In the genomic region with DNA sequence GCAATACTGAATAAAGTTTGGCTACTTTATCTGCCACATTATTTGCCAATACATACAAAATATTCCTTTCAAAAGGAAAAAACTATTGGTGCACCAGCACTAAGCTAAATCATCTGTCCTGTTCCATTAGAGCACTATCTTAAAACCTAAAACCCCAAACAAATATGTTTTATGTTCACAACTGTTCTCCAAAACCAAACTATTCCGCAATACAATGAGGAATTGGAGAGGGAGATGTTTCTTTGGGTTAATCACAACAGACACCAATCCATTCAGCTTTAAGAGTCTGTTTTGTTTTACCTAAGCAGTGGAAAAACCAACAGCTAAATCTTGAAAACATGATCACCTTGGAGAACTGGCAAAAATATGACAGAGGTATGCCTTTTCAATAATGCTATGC, we compare ENCODE assay signal across 14 cellular contexts.
DNase-seq lines count a peak whose midpoint lies in the region; ATAC-seq and TF ChIP-seq lines count a peak whose summit lies in the region.
"Had no signal": no experiment of that assay in that cellular context is flagged by ENCODE, and none has a peak within 500 bp of the region (broad histone marks: within the 10 kb centered on the region; RNA-seq: fewer than 3 reads in every experiment).

No MANE protein-coding gene starts in this region.

- DNase-seq in natural killer cell, result no peak
- no peak for DNase-seq in natural killer cell treated with Interleukin-12 subunit alpha and Interleukin-12 subunit beta and Interleukin-15 and Interleukin-18, amount 100 ng/mL, for 72 hours (ENCODE audit: low spot score)
- DNase-seq in amniotic epithelial cell (ENCODE audit: low read depth), result peak; percentile 54
- no peak for DNase-seq in neural progenitor cell (ENCODE audit: low spot score)
- no peak for DNase-seq in activated T-cell treated with anti-CD3 and anti-CD28 coated beads for 4 hours
- DNase-seq in NOMO-1 treated with DMSO at 0.1 percent for 48 hours (lab: John Stamatoyannopoulos, UW; ENCODE audit: unreplicated experiment), result no peak
- DNase-seq in kidney tubule cell (ENCODE audit: low spot score), result no peak
- DNase-seq: 8988T; CD4-positive, CD25-positive, alpha-beta regulatory T cell; DMS79; H7 had no signal

- H3K9me3 ChIP-seq in neural progenitor cell (ENCODE audit: low read depth), result no peaks in the 10 kb centered on the region

- H3K4me3 ChIP-seq in neural progenitor cell, result no peak overlapping the region
- H3K4me3 ChIP-seq: BLaER1 treated with 17β-estradiol and CSF1 and Interleukin-3, amounts not matched to agents 10 nM and 100 nM; GM12878; GM23338 had no signal

- no peak overlapping the region for H2AFZ ChIP-seq in neural progenitor cell (replicated peaks)
- H2AFZ ChIP-seq: GM23338 had no signal

- H3K27ac ChIP-seq in neural progenitor cell, result no peak overlapping the region
- H3K27ac ChIP-seq: BLaER1 treated with 17β-estradiol and CSF1 and Interleukin-3, amounts not matched to agents 10 nM and 100 nM had no signal

- no peak overlapping the region for H3K9ac ChIP-seq in neural progenitor cell
- H3K9ac ChIP-seq: BLaER1 treated with 17β-estradiol and CSF1 and Interleukin-3, amounts not matched to agents 10 nM and 100 nM had no signal

- H3K36me3 Mint-ChIP-seq in natural killer cell (peaks cover 27% of the 10 kb centered on the region), neural progenitor cell (peaks cover 55% of the 10 kb centered on the region)
- H3K36me3 Mint-ChIP-seq in natural killer cell treated with Interleukin-12 subunit alpha and Interleukin-12 subunit beta and Interleukin-15 and Interleukin-18, amount 100 ng/mL, for 72 hours, result peaks cover 44% of the 10 kb centered on the region

- H3K27me3 Mint-ChIP-seq in natural killer cell (ENCODE audit: low read depth in 2 of 2) (no peaks in the 10 kb centered on the region), neural progenitor cell (ENCODE audit: insufficient read depth, low read depth) (peaks cover 2% of the 10 kb centered on the region)
- no peaks in the 10 kb centered on the region for H3K27me3 Mint-ChIP-seq in natural killer cell treated with Interleukin-12 subunit alpha and Interleukin-12 subunit beta and Interleukin-15 and Interleukin-18, amount 100 ng/mL, for 72 hours
- H3K27me3 Mint-ChIP-seq: CD4-positive, CD25-positive, alpha-beta regulatory T cell had no signal

- peak overlapping the region; percentile 1 for H3K4me2 ChIP-seq in neural progenitor cell
- H3K4me2 ChIP-seq: BLaER1 treated with 17β-estradiol and CSF1 and Interleukin-3, amounts not matched to agents 10 nM and 100 nM; GM23338 had no signal

- peaks cover 11% of the 10 kb centered on the region for H3K4me1 ChIP-seq in neural progenitor cell

- no peak for TF ChIP-seq CTCF in natural killer cell (IDR thresholded peaks at IDR 0.05)
- no peak for TF ChIP-seq CTCF in neural progenitor cell (IDR thresholded peaks at IDR 0.05)

- H3K27me3 ChIP-seq in neural progenitor cell, result no peaks in the 10 kb centered on the region
- H3K27me3 ChIP-seq: BLaER1 treated with 17β-estradiol and CSF1 and Interleukin-3, amounts not matched to agents 10 nM and 100 nM had no signal

- peak overlapping the region; percentile 10 to 62 for H3K27ac Mint-ChIP-seq in natural killer cell
- H3K27ac Mint-ChIP-seq in natural killer cell treated with Interleukin-12 subunit alpha and Interleukin-12 subunit beta and Interleukin-15 and Interleukin-18, amount 100 ng/mL, for 72 hours, result no peak overlapping the region
- no peak overlapping the region for H3K27ac Mint-ChIP-seq in neural progenitor cell

- H3K9me3 Mint-ChIP-seq in natural killer cell, result peaks cover 0 to 2% of the 10 kb centered on the region in 2 donors
- no peaks in the 10 kb centered on the region for H3K9me3 Mint-ChIP-seq in natural killer cell treated with Interleukin-12 subunit alpha and Interleukin-12 subunit beta and Interleukin-15 and Interleukin-18, amount 100 ng/mL, for 72 hours
- no peaks in the 10 kb centered on the region for H3K9me3 Mint-ChIP-seq in neural progenitor cell
- H3K9me3 Mint-ChIP-seq: GM23338 had no signal

- H4K20me1 ChIP-seq in neural progenitor cell (ENCODE audit: low read depth), result peaks cover 44% of the 10 kb centered on the region

- H3K36me3 ChIP-seq in neural progenitor cell, result peaks cover 23% of the 10 kb centered on the region

- H3K4me1 Mint-ChIP-seq in natural killer cell (peaks cover 58 to 59% of the 10 kb centered on the region in 2 donors), neural progenitor cell (no peaks in the 10 kb centered on the region)
- peaks cover 22 to 31% of the 10 kb centered on the region in 2 donors for H3K4me1 Mint-ChIP-seq in natural killer cell treated with Interleukin-12 subunit alpha and Interleukin-12 subunit beta and Interleukin-15 and Interleukin-18, amount 100 ng/mL, for 72 hours (ENCODE audit: low read depth in 2 of 2)

- peaks cover 96% of the 10 kb centered on the region for H3K79me2 ChIP-seq in neural progenitor cell (ENCODE audit: low read depth)

- no peak for ATAC-seq in natural killer cell
- no peak for ATAC-seq in natural killer cell treated with Interleukin-12 subunit alpha and Interleukin-12 subunit beta and Interleukin-15 and Interleukin-18, amount 100 ng/mL, for 72 hours
- ATAC-seq: GM12878, GM23338 had no signal

- H3K4me3 Mint-ChIP-seq in natural killer cell (no peak overlapping the region), neural progenitor cell (no peak overlapping the region)
- H3K4me3 Mint-ChIP-seq in natural killer cell treated with Interleukin-12 subunit alpha and Interleukin-12 subunit beta and Interleukin-15 and Interleukin-18, amount 100 ng/mL, for 72 hours, result no peak overlapping the region
- H3K4me3 Mint-ChIP-seq: CD4-positive, CD25-positive, alpha-beta regulatory T cell; GM23338 had no signal

- no peaks in the 10 kb centered on the region for H3F3A ChIP-seq in neural progenitor cell (ENCODE audit: low read depth)

- intact Hi-C loops in natural killer cell (cut with micrococcal nuclease), result no loop called here

Comparison
In these comparisons a context has a peak if more than half of its experiments do, and no peak if none do; other contexts are left out.
1. H3K27ac Mint-ChIP-seq: peak in natural killer cell (2 of 2); none in natural killer cell treated with Interleukin-12 subunit alpha and Interleukin-12 subunit beta and Interleukin-15 and Interleukin-18, amount 100 ng/mL, for 72 hours (0 of 2) and neural progenitor cell (single experiment).